Comparison of ENCODE assay signal across 30 cellular contexts in genomic region chr7:99180067-99180650, GRCh38. TPM values are rescaled to one million over a fixed set of nuclear protein-coding genes. Genes with fewer than 3 reads are reported as not detected.
"Had no signal": no experiment of that assay in that cellular context is flagged by ENCODE, and none has a peak within 500 bp of the region (broad histone marks: within the 10 kb centered on the region; RNA-seq: fewer than 3 reads in every experiment).

No MANE protein-coding gene starts in this region.

- H3K4me1 Mint-ChIP-seq: immature natural killer cell, mesothelial cell of epicardium, naive B cell, natural killer cell had no signal

- H3K9me3 ChIP-seq: left lung, lower lobe of right lung, ovary, prostate gland, sigmoid colon, spleen, suprapubic skin, thoracic aorta, tibial artery, upper lobe of right lung had no signal

- H3K4me3 ChIP-seq: left lung, lower lobe of right lung, ovary, prostate gland, sigmoid colon, spleen, suprapubic skin, thoracic aorta, tibial artery, upper lobe of right lung had no signal

- H3K27ac Mint-ChIP-seq: immature natural killer cell; mesothelial cell of epicardium; naive B cell; stimulated activated effector memory CD8-positive, alpha-beta T cell treated with anti-CD3 and anti-CD28 coated beads, Interleukin-12 subunit alpha, Interleukin-12 subunit beta, amount 100 ng/mL, for 72 hours; stimulated activated naive CD8-positive, alpha-beta T cell treated with anti-CD3 and anti-CD28 coated beads, Interleukin-15, Interleukin-2, amounts not matched to agents 100 ng/mL and 50 ng/mL, for 24 hours had no signal

- H3K27ac ChIP-seq: left lung, lower lobe of right lung, ovary, prostate gland, sigmoid colon, spleen, suprapubic skin, thoracic aorta, tibial artery, upper lobe of right lung had no signal

- H3K4me3 Mint-ChIP-seq: immature natural killer cell; mesothelial cell of epicardium; natural killer cell; stimulated activated effector memory CD8-positive, alpha-beta T cell treated with anti-CD3 and anti-CD28 coated beads, Interleukin-12 subunit alpha, Interleukin-12 subunit beta, amount 100 ng/mL, for 72 hours; stimulated activated naive CD8-positive, alpha-beta T cell treated with anti-CD3 and anti-CD28 coated beads, Interleukin-15, Interleukin-2, amounts not matched to agents 100 ng/mL and 50 ng/mL, for 24 hours had no signal

- H3K36me3 Mint-ChIP-seq: immature natural killer cell; mesothelial cell of epicardium; natural killer cell; stimulated activated effector memory CD8-positive, alpha-beta T cell treated with anti-CD3 and anti-CD28 coated beads, Interleukin-12 subunit alpha, Interleukin-12 subunit beta, amount 100 ng/mL, for 72 hours had no signal

- H3K27me3 ChIP-seq: left lung, ovary, sigmoid colon, spleen, suprapubic skin, tibial artery, upper lobe of right lung had no signal

- H3K36me3 ChIP-seq: left lung, lower lobe of right lung, ovary, prostate gland, sigmoid colon, spleen, suprapubic skin, thoracic aorta, tibial artery, upper lobe of right lung had no signal

- ATAC-seq: left colon; left lung; lower lobe of right lung; natural killer cell; right cardiac atrium; stimulated activated effector memory CD8-positive, alpha-beta T cell treated with anti-CD3 and anti-CD28 coated beads, Interleukin-12 subunit alpha, Interleukin-12 subunit beta, amount 100 ng/mL, for 72 hours; upper lobe of right lung had no signal

- H3K4me1 ChIP-seq: left lung, lower lobe of right lung, prostate gland, sigmoid colon, spleen, suprapubic skin, tibial artery, upper lobe of right lung had no signal

- DNase-seq: hypothalamus; immature natural killer cell; kidney; left colon; left lung; lower lobe of right lung; mammary epithelial cell; mesenchymal stem cell; naive B cell; natural killer cell; ovary; retina; right cardiac atrium; sigmoid colon; small intestine; spleen; stimulated activated CD4-positive, alpha-beta T cell treated with anti-CD3 and anti-CD28 coated beads, Interleukin-4, amount 100 ng/mL, for 24 hours; stimulated activated naive CD4-positive, alpha-beta T cell; trophoblast cell; upper lobe of right lung had no signal

- H3K9me3 Mint-ChIP-seq: immature natural killer cell; mesothelial cell of epicardium; natural killer cell; stimulated activated effector memory CD8-positive, alpha-beta T cell treated with anti-CD3 and anti-CD28 coated beads, Interleukin-12 subunit alpha, Interleukin-12 subunit beta, amount 100 ng/mL, for 72 hours; stimulated activated naive CD8-positive, alpha-beta T cell treated with anti-CD3 and anti-CD28 coated beads, Interleukin-15, Interleukin-2, amounts not matched to agents 100 ng/mL and 50 ng/mL, for 24 hours had no signal

RNA-seq across cellular contexts. Expression of gene KPNA7, which starts 27.8 kb away (rescaled TPM):
- total RNA-seq: kidney, mesothelial cell of epicardium, mononuclear cell, natural killer cell, omental fat pad, ovary, right cardiac atrium, sigmoid colon, spleen, subcutaneous adipose tissue, suprapubic skin, thoracic aorta had no signal
